In genomic region chr5:115934388-115934974, GRCh38 we compare ENCODE assay signal across 20 cellular contexts. TPM values are rescaled to one million over a fixed set of nuclear protein-coding genes. Genes with fewer than 3 reads are reported as not detected.
DNase-seq lines count a peak whose midpoint lies in the region; ATAC-seq and TF ChIP-seq lines count a peak whose summit lies in the region.
"Had no signal": no experiment of that assay in that cellular context is flagged by ENCODE, and none has a peak within 500 bp of the region (broad histone marks: within the 10 kb centered on the region; RNA-seq: fewer than 3 reads in every experiment).

No MANE protein-coding gene starts in this region.

- H3K4me1 Mint-ChIP-seq in GM23338, result peaks cover 16% of the 10 kb centered on the region
- H3K4me1 Mint-ChIP-seq: CD14-positive monocyte; CD4-positive, alpha-beta memory T cell; IgD-negative memory B cell had no signal

- H3K27ac ChIP-seq in GM23338 (ENCODE audit: low read depth) (no peak overlapping the region), SJSA1 (peak overlapping the region; percentile 74), hepatocyte (peak overlapping the region; percentile 20)
- H3K27ac ChIP-seq: GM23248 had no signal

- 90% methylated on average over 10 of the region's 10 CpGs for WGBS in hepatocyte (ENCODE audit: low lambda C conversion rate, missing lambda C conversion rate)

- no peaks in the 10 kb centered on the region for H3K36me3 ChIP-seq in GM23338 (ENCODE audit: insufficient read depth)
- no peaks in the 10 kb centered on the region for H3K36me3 ChIP-seq in SJSA1
- no peaks in the 10 kb centered on the region for H3K36me3 ChIP-seq in hepatocyte (replicated peaks; ENCODE audit: insufficient read depth, low read depth)
- H3K36me3 ChIP-seq: BE2C had no signal

- H3K27me3 Mint-ChIP-seq in GM23338 (ENCODE audit: insufficient read depth, low read depth, poor library complexity), result no peaks in the 10 kb centered on the region
- H3K27me3 Mint-ChIP-seq: CD4-positive, alpha-beta memory T cell; IgD-negative memory B cell had no signal

- no peak overlapping the region for H3K27ac Mint-ChIP-seq in GM23338
- H3K27ac Mint-ChIP-seq: CD14-positive monocyte; CD4-positive, alpha-beta memory T cell had no signal

- no peaks in the 10 kb centered on the region for H3F3A ChIP-seq in GM23338 (replicated peaks; ENCODE audit: low read depth)

- H3K4me2 ChIP-seq in GM23338, result no peak overlapping the region
- H3K4me2 ChIP-seq in hepatocyte, result no peak overlapping the region

- H3K9me3 Mint-ChIP-seq in GM23338, result no peaks in the 10 kb centered on the region
- H3K9me3 Mint-ChIP-seq: CD14-positive monocyte; CD4-positive, alpha-beta memory T cell; IgD-negative memory B cell had no signal

- H4K20me1 ChIP-seq in GM23338 (replicated peaks; ENCODE audit: insufficient read depth) (no peaks in the 10 kb centered on the region), hepatocyte (ENCODE audit: insufficient read depth, poor library complexity, severe bottlenecking) (no peaks in the 10 kb centered on the region)

- ATAC-seq in GM23338, result no peak
- no peak for ATAC-seq in HG03097 (IDR thresholded peaks at IDR 0.05; ENCODE audit: low FRiP score, unreplicated experiment)
- ATAC-seq: GM12878, HepG2 had no signal

- no peaks in the 10 kb centered on the region for H3K36me3 Mint-ChIP-seq in GM23338 (ENCODE audit: low read depth)
- H3K36me3 Mint-ChIP-seq: CD14-positive monocyte; CD4-positive, alpha-beta memory T cell; IgD-negative memory B cell had no signal

- H3K4me3 ChIP-seq in GM23338, result no peak overlapping the region
- peak overlapping the region; percentile 26 for H3K4me3 ChIP-seq in SJSA1
- H3K4me3 ChIP-seq in hepatocyte, result no peak overlapping the region
- H3K4me3 ChIP-seq: GM12878, GM23248 had no signal

- no peak for DNase-seq in GM23338 (ENCODE audit: low spot score)
- peak; percentile 56 to 73 for DNase-seq in SJSA1 (ENCODE audit: low read depth in 1 of 2, low spot score in 2 of 2)
- no peak for DNase-seq in hepatocyte (ENCODE audit: low spot score)
- no peak for DNase-seq in DMS153 treated with DMSO at 0.1 percent for 48 hours (lab: John Stamatoyannopoulos, UW; ENCODE audit: unreplicated experiment)
- no peak for DNase-seq in NCI-H2171 treated with DMSO at 0.1 percent for 48 hours (lab: John Stamatoyannopoulos, UW)
- no peak for DNase-seq in activated gamma-delta T cell (lab: John Stamatoyannopoulos, UW)
- DNase-seq: ACHN; BE2C; CD4-positive, alpha-beta memory T cell; DMS153; DMS79 treated with DMSO at 0.1 percent for 48 hours; EL; GM23248; KG1 had no signal

- no peaks in the 10 kb centered on the region for H3K9me2 ChIP-seq in GM23338 (ENCODE audit: insufficient read depth)
- no peaks in the 10 kb centered on the region for H3K9me2 ChIP-seq in hepatocyte (replicated peaks; ENCODE audit: insufficient read depth)

- no peaks in the 10 kb centered on the region for H3K27me3 ChIP-seq in GM23338 (ENCODE audit: insufficient read depth)
- H3K27me3 ChIP-seq in SJSA1 (replicated peaks), result no peaks in the 10 kb centered on the region
- H3K27me3 ChIP-seq in hepatocyte, result no peaks in the 10 kb centered on the region
- H3K27me3 ChIP-seq: BE2C had no signal

- no peak for TF ChIP-seq CTCF in GM23338 (conservative IDR thresholded peaks at IDR 0.05; ENCODE audit: low read depth in 2 of 2)
- TF ChIP-seq CTCF in hepatocyte (IDR thresholded peaks at IDR 0.05; ENCODE audit: poor library complexity), result no peak

- H3K4me1 ChIP-seq in GM23338 (ENCODE audit: insufficient read depth) (peaks cover 8% of the 10 kb centered on the region), SJSA1 (replicated peaks) (peaks cover 46% of the 10 kb centered on the region), hepatocyte (ENCODE audit: insufficient read depth) (no peaks in the 10 kb centered on the region)
- H3K4me1 ChIP-seq: BE2C had no signal

- H3K9me3 ChIP-seq in SJSA1 (replicated peaks) (no peaks in the 10 kb centered on the region; the same call in 1 of the 2 replicates), hepatocyte (ENCODE audit: low read depth) (no peaks in the 10 kb centered on the region)
- H3K9me3 ChIP-seq: BE2C had no signal

- no peak overlapping the region for H3K4me3 Mint-ChIP-seq in GM23338
- H3K4me3 Mint-ChIP-seq: CD14-positive monocyte, IgD-negative memory B cell had no signal

- H3K79me2 ChIP-seq in GM23338 (replicated peaks; ENCODE audit: insufficient read depth) (no peaks in the 10 kb centered on the region), hepatocyte (no peaks in the 10 kb centered on the region)

- 0 out of 2 replicates have a peak overlapping the region, but pooled peaks have one; percentile 4 for H2AFZ ChIP-seq in GM23338
- H2AFZ ChIP-seq in hepatocyte, result no peak overlapping the region
- H2AFZ ChIP-seq: GM23248 had no signal

TF ChIP-seq in GM23338, 12 proteins besides CTCF, POLR2A, EP300 and RAD21 (continues in another document):
- TF ChIP-seq EZH2phosphoT487 (IDR thresholded peaks at IDR 0.05; ENCODE audit: unreplicated experiment) (no peak), JUNB (IDR thresholded peaks at IDR 0.05; ENCODE audit: unreplicated experiment) (no peak), NANOG (IDR thresholded peaks at IDR 0.05; ENCODE audit: borderline replicate concordance) (no peak), ETS1 (IDR thresholded peaks at IDR 0.05) (no peak), ZNF462 (CRISPR knock-in tag; IDR thresholded peaks at IDR 0.05) (no peak), ZNF114 (CRISPR knock-in tag; IDR thresholded peaks at IDR 0.05) (no peak), CREB1 (CRISPR knock-in tag; IDR thresholded peaks at IDR 0.05; ENCODE audit: low read depth) (no peak)

RNA-seq across cellular contexts. Expression of gene LVRN, which starts 27.8 kb away (rescaled TPM):
- 0.39 and 0.45 TPM in 2 replicates for total RNA-seq in GM23338 (2014; rRNA removed; shearing (Covaris generic))
- polyA plus RNA-seq in GM23338 (2016; fragmentation: Nextera tagmentation; extraction: Ambion mirVana) (0.24 and 0.31 TPM in 2 replicates), hepatocyte (not detected in 2 replicates)
- total RNA-seq in SJSA1 (2014; rRNA removed; shearing (Covaris generic)), result 0.74 TPM in 1 of 2 replicates, not detected in the other
- total RNA-seq in hepatocyte, result 0.36 and 0.43 TPM in 2 replicates
- total RNA-seq: CD4-positive, alpha-beta memory T cell; G401 had no signal
- polyA plus RNA-seq: CD14-positive monocyte; CD4-positive, alpha-beta memory T cell; IgD-negative memory B cell had no signal

Comparison
In these comparisons a context has a peak if more than half of its experiments do, and no peak if none do; other contexts are left out.
1. DNase-seq: peak in SJSA1 (2 of 2); none in GM23338 (single experiment), hepatocyte (single experiment), DMS153 treated with DMSO at 0.1 percent for 48 hours (single experiment), NCI-H2171 treated with DMSO at 0.1 percent for 48 hours (single experiment) and activated gamma-delta T cell (single experiment).